13 cellular contexts compared by ENCODE assay signal in genomic region chr11:116701876-116702275, GRCh38.
"Had no signal": no experiment of that assay in that cellular context is flagged by ENCODE, and none has a peak within 500 bp of the region (broad histone marks: within the 10 kb centered on the region; RNA-seq: fewer than 3 reads in every experiment).

No MANE protein-coding gene starts in this region.

- H3K27ac Mint-ChIP-seq: dendritic cell treated with granulocyte-macrophage colony-stimulating factor and Interleukin-4, amounts not matched to agents 40 ng/mL and 50 ng/mL, for 4 days; naive thymus-derived CD4-positive, alpha-beta T cell; nephron progenitor cell had no signal

- H3K36me3 ChIP-seq: right atrium auricular region, uterus had no signal

- H3K27me3 ChIP-seq: foreskin keratinocyte, right atrium auricular region, uterus had no signal

- H3K27ac ChIP-seq: foreskin keratinocyte, right atrium auricular region, uterus had no signal

- H3K4me3 Mint-ChIP-seq: dendritic cell treated with granulocyte-macrophage colony-stimulating factor and Interleukin-4, amounts not matched to agents 40 ng/mL and 50 ng/mL, for 4 days; effector memory CD8-positive, alpha-beta T cell; naive thymus-derived CD4-positive, alpha-beta T cell; nephron progenitor cell had no signal

- H3K4me3 ChIP-seq: right atrium auricular region, smooth muscle cell, uterus had no signal

- H3K9me3 ChIP-seq: right atrium auricular region, uterus had no signal

- DNase-seq: cerebellar nuclear complex; effector memory CD8-positive, alpha-beta T cell; erythroblast; foreskin keratinocyte; naive thymus-derived CD4-positive, alpha-beta T cell; nephron progenitor cell; stimulated activated CD4-positive, alpha-beta T cell treated with anti-CD3 and anti-CD28 coated beads, Interleukin-2, amount 100 ng/mL, for 48 hours; stimulated activated naive CD4-positive, alpha-beta T cell treated with Interleukin-2 at 50 U/mL for 16 hours; trophoblast cell; uterus had no signal

- H3K36me3 Mint-ChIP-seq: naive thymus-derived CD4-positive, alpha-beta T cell had no signal

- ATAC-seq: effector memory CD8-positive, alpha-beta T cell; foreskin keratinocyte; naive thymus-derived CD4-positive, alpha-beta T cell had no signal

- H3K4me1 ChIP-seq: right atrium auricular region, uterus had no signal

- H3K9me3 Mint-ChIP-seq: dendritic cell treated with granulocyte-macrophage colony-stimulating factor and Interleukin-4, amounts not matched to agents 40 ng/mL and 50 ng/mL, for 4 days; effector memory CD8-positive, alpha-beta T cell; naive thymus-derived CD4-positive, alpha-beta T cell; nephron progenitor cell had no signal

- H3K4me1 Mint-ChIP-seq: naive thymus-derived CD4-positive, alpha-beta T cell had no signal

- H3K4me2 ChIP-seq: smooth muscle cell had no signal
